In the genomic region with DNA sequence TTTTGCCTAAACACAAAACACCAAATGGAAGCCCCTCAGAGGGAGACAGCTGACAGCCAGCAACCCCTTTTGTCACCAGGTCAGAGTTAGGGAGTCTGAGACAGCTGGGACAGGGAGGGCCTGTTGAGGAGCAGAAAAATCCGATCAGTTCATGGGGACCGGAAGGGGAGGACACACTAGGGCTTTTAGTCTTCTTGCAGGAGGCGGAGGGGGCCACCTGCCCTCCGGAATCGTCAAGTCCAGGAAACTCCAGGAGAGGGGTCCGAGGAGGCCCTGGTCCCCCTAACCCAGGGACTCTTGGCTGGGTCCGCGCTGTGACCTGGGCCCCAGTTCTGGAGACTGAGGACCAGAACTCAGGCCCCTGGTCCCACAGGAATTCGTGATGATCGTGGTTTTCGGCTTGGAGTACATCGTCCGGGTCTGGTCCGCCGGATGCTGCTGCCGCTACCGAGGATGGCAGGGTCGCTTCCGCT, we compare ENCODE assay signal across 9 cellular contexts. TPM values are rescaled to one million over a fixed set of nuclear protein-coding genes. Genes with fewer than 3 reads are reported as not detected.
A peak's percentile ranks its signal among the peaks of the same experiment; 100 is the strongest.
DNase-seq lines count a peak whose midpoint lies in the region; ATAC-seq and TF ChIP-seq lines count a peak whose summit lies in the region.
"Had no signal": no experiment of that assay in that cellular context is flagged by ENCODE, and none has a peak within 500 bp of the region (broad histone marks: within the 10 kb centered on the region; RNA-seq: fewer than 3 reads in every experiment).

No MANE protein-coding gene starts in this region.

- H3K36me3 ChIP-seq in suprapubic skin: no peaks in the 10 kb centered on the region

- TF ChIP-seq CTCF in suprapubic skin (IDR thresholded peaks at IDR 0.05): no peak
- no peak for TF ChIP-seq CTCF in GM10248 (IDR thresholded peaks at IDR 0.05; ENCODE audit: control extremely low read depth, extremely low read depth, low read depth, missing control alignments)

- H3K4me3 ChIP-seq in iPS-18c (ENCODE audit: insufficient read depth, low read depth, low read length) (peak overlapping the region; percentile 87), suprapubic skin (peak overlapping the region; percentile 36)

- H3K4me1 Mint-ChIP-seq in activated CD8-positive, alpha-beta memory T cell treated with anti-CD3 and anti-CD28 coated beads, Interleukin-2, amount 10 ng/mL, durations not matched to agents 7 days and 5 days: peaks cover 16% of the 10 kb centered on the region
- H3K4me1 Mint-ChIP-seq in T-helper 17 cell: peaks cover 8% of the 10 kb centered on the region

- no peak for DNase-seq in activated CD8-positive, alpha-beta memory T cell treated with anti-CD3 and anti-CD28 coated beads, Interleukin-2, amount 10 ng/mL, durations not matched to agents 7 days and 5 days
- no peak for DNase-seq in activated CD8-positive, alpha-beta memory T cell treated with anti-CD3 and anti-CD28 coated beads, Interleukin-2, amount 50 U/mL, for 4 hours
- DNase-seq in T-helper 17 cell (no peak), suprapubic skin (ENCODE audit: low spot score in 2 of 2) (no peak), nucleus accumbens (lab: John Stamatoyannopoulos, UW) (no peak), GM10248 (ENCODE audit: extremely low spot score) (no peak)
- DNase-seq: SIG-M5 had no signal

- H3K4me3 Mint-ChIP-seq in activated CD8-positive, alpha-beta memory T cell treated with anti-CD3 and anti-CD28 coated beads, Interleukin-2, amount 10 ng/mL, durations not matched to agents 7 days and 5 days: peak overlapping the region; percentile 73
- peak overlapping the region; percentile 85 for H3K4me3 Mint-ChIP-seq in T-helper 17 cell

- ATAC-seq in activated CD8-positive, alpha-beta memory T cell treated with anti-CD3 and anti-CD28 coated beads, Interleukin-2, amount 10 ng/mL, durations not matched to agents 7 days and 5 days: no peak
- ATAC-seq in T-helper 17 cell: no peak
- ATAC-seq in GM18519 (IDR thresholded peaks at IDR 0.05; ENCODE audit: low FRiP score, unreplicated experiment): no peak

- peak overlapping the region; percentile 54 for H3K27ac Mint-ChIP-seq in activated CD8-positive, alpha-beta memory T cell treated with anti-CD3 and anti-CD28 coated beads, Interleukin-2, amount 10 ng/mL, durations not matched to agents 7 days and 5 days
- no peak overlapping the region for H3K27ac Mint-ChIP-seq in T-helper 17 cell

- TF ChIP-seq POLR2A in suprapubic skin (IDR thresholded peaks at IDR 0.05): no peak

- peaks cover 11% of the 10 kb centered on the region for H3K4me1 ChIP-seq in suprapubic skin

- no peak overlapping the region for H3K27ac ChIP-seq in suprapubic skin

- no peaks in the 10 kb centered on the region for H3K9me3 Mint-ChIP-seq in activated CD8-positive, alpha-beta memory T cell treated with anti-CD3 and anti-CD28 coated beads, Interleukin-2, amount 10 ng/mL, durations not matched to agents 7 days and 5 days (ENCODE audit: low read depth)

- CTCF ChIA-PET in activated CD8-positive, alpha-beta memory T cell treated with anti-CD3 and anti-CD28 coated beads, Interleukin-2, amount 10 ng/mL, durations not matched to agents 7 days and 5 days (lab: Charles Lee): interaction anchor here (1.4 kb wide), 1 partner anchor 44 kb away, joined by 6 read pairs; no protein-coding TSS in a partner anchor
- CTCF ChIA-PET in GM10248 (lab: Yijun Ruan, JAX): interaction anchor here (0.7 kb wide), 1 partner anchor 43 kb away, joined by 3 read pairs; no protein-coding TSS in a partner anchor

- no peak for TF ChIP-seq EP300 in suprapubic skin (IDR thresholded peaks at IDR 0.05)

- H3K9me3 ChIP-seq in T-helper 17 cell (ENCODE audit: control insufficient read depth, low read length, poor library complexity, severe bottlenecking) (no peaks in the 10 kb centered on the region), iPS-18c (ENCODE audit: control insufficient read depth, insufficient read depth, low read length) (no peaks in the 10 kb centered on the region), suprapubic skin (no peaks in the 10 kb centered on the region)

- POLR2A ChIA-PET in GM10248 (lab: Yijun Ruan, JAX): no interaction called here

- H3K27me3 ChIP-seq in suprapubic skin: no peaks in the 10 kb centered on the region

- H3K36me3 Mint-ChIP-seq in activated CD8-positive, alpha-beta memory T cell treated with anti-CD3 and anti-CD28 coated beads, Interleukin-2, amount 10 ng/mL, durations not matched to agents 7 days and 5 days: no peaks in the 10 kb centered on the region
- no peaks in the 10 kb centered on the region for H3K36me3 Mint-ChIP-seq in T-helper 17 cell (ENCODE audit: low read depth)

- WGBS in suprapubic skin: 57% methylated on average over 18 of the region's 19 CpGs

- peaks cover 22% of the 10 kb centered on the region for H3K27me3 Mint-ChIP-seq in activated CD8-positive, alpha-beta memory T cell treated with anti-CD3 and anti-CD28 coated beads, Interleukin-2, amount 10 ng/mL, durations not matched to agents 7 days and 5 days
- no peaks in the 10 kb centered on the region for H3K27me3 Mint-ChIP-seq in T-helper 17 cell

RNA-seq across cellular contexts. Expression of a gene that starts 34.2 kb away (rescaled TPM):
- total RNA-seq in activated CD8-positive, alpha-beta memory T cell treated with anti-CD3 and anti-CD28 coated beads, Interleukin-2, amount 10 ng/mL, durations not matched to agents 7 days and 5 days: under 1 TPM; 0.12 to 0.44 TPM
- under 1 TPM; 0.17 to 0.86 TPM for total RNA-seq in T-helper 17 cell
- 1 to 10 TPM; 1.1 to 3.8 (median 1.5) TPM for total RNA-seq in suprapubic skin

RNA-seq across cellular contexts. Expression of a gene that starts 44.3 kb away (rescaled TPM):
- total RNA-seq in activated CD8-positive, alpha-beta memory T cell treated with anti-CD3 and anti-CD28 coated beads, Interleukin-2, amount 10 ng/mL, durations not matched to agents 7 days and 5 days: 1 to 10 TPM; 2.9 to 4.4 TPM
- total RNA-seq in T-helper 17 cell (10 to 100 TPM; 17.2 to 23.6 TPM), suprapubic skin (10 to 100 TPM; 52.6 to 90.4 (median 58.4) TPM)
